Comparison of ENCODE assay signal across 8 cellular contexts in the genomic region with DNA sequence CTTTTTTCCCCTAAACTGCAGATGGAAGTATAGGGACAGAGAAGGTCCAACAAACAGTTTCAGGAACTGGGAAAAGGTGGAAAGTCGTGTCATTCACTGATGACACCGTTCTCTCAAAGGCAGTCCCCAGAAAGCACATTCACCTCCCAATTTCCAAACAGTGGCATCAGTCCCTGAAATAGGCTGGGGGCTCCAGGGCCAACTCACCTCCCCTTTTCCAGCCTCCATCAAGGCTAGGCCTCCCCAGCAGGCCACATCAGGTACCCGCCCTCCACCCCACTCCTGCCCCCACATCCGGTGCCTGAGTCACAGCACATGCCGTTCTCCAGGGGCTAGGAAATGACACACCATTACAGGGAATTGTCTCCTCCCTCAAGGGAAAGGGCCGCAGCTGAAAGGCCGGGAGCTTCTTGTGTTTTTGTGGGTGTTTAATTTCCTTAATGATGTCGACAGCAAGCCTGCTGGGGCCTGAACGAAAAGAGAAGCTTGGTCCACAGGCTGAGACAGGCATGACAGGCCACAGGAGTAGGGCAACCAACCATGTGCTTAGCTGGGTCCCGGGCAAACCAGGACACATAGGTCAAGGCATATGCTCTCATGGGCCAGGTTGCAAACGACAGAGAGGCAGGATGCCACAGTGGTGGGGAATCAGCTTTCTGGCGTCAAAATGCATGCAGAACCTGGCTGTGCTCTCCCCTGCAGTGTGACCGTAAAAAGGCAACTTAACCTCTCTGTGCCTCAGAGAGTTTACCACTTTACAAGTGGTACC. TPM values are rescaled to one million over a fixed set of nuclear protein-coding genes. Genes with fewer than 3 reads are reported as not detected.
DNase-seq lines count a peak whose midpoint lies in the region; ATAC-seq and TF ChIP-seq lines count a peak whose summit lies in the region.

No MANE protein-coding gene starts in this region.

- H3K9me3 Mint-ChIP-seq in natural killer cell, result no peaks in the 10 kb centered on the region
- no peaks in the 10 kb centered on the region for H3K9me3 Mint-ChIP-seq in stimulated activated naive B cell treated with anti-CD40 and anti-IgM and Interleukin-4, amounts not matched to agents 10 μg/mL and 1 μg/mL and 100 μg/mL, for 72 hours

- peak overlapping the region; percentile 92 to 99 (median 96) for H3K27ac ChIP-seq in esophagus muscularis mucosa (replicated peaks in 1 of 4)

- no peak for TF ChIP-seq POLR2A in esophagus muscularis mucosa (IDR thresholded peaks at IDR 0.05; ENCODE audit: low read depth)

- H3K4me3 Mint-ChIP-seq in natural killer cell, result peak overlapping the region; percentile 72
- no peak overlapping the region for H3K4me3 Mint-ChIP-seq in stimulated activated naive B cell treated with anti-CD40 and anti-IgM and Interleukin-4, amounts not matched to agents 10 μg/mL and 1 μg/mL and 100 μg/mL, for 72 hours

- 36% methylated on average over 8 of the region's 13 CpGs for WGBS in esophagus muscularis mucosa

- intact Hi-C loops in esophagus muscularis mucosa (cut with DNase I), result no loop called here
- intact Hi-C loops in natural killer cell (cut with micrococcal nuclease), result loop anchor here (5.0 kb wide), 1 partner anchor 40 kb away; the partner anchor contains the start of gene ZMYND8

- DNase-seq in GDM1 (lab: John Stamatoyannopoulos, UW), result peak; percentile 63
- DNase-seq in NT2/D1 (ENCODE audit: low read depth, low spot score), result peak; percentile 77
- peak; percentile 55 for DNase-seq in activated T-cell treated with anti-CD3 and anti-CD28 coated beads for 48 hours (ENCODE audit: low read depth)
- peak; percentile 98 for DNase-seq in esophagus muscularis mucosa (ENCODE audit: extremely low spot score)
- DNase-seq in natural killer cell, result peak; percentile 36
- peak; percentile 14 for DNase-seq in stimulated activated naive B cell treated with anti-CD40 and anti-IgM and Interleukin-4, amounts not matched to agents 10 μg/mL and 1 μg/mL and 100 μg/mL, for 72 hours
- DNase-seq in DMS114 treated with DMSO at 0.1 percent for 48 hours (lab: John Stamatoyannopoulos, UW; ENCODE audit: unreplicated experiment), result no peak

- ATAC-seq in natural killer cell (peak; percentile 67 to 81 (median 72)), HG03045 (IDR thresholded peaks at IDR 0.05; ENCODE audit: unreplicated experiment) (no peak)
- ATAC-seq in stimulated activated naive B cell treated with anti-CD40 and anti-IgM and Interleukin-4, amounts not matched to agents 10 μg/mL and 1 μg/mL and 100 μg/mL, for 72 hours (replicated peaks), result peak; percentile 58 to 65

- H3K9ac ChIP-seq in NT2/D1 (ENCODE audit: insufficient read length, low read depth), result peak overlapping the region; percentile 84

- H3K9me3 ChIP-seq in NT2/D1 (ENCODE audit: insufficient read depth, low read length) (no peaks in the 10 kb centered on the region), esophagus muscularis mucosa (peaks cover 0 to 5% (median 0%) of the 10 kb centered on the region in 4 donors)

- H3K4me1 Mint-ChIP-seq in natural killer cell, result peaks cover 59 to 71% of the 10 kb centered on the region in 2 donors
- H3K4me1 Mint-ChIP-seq in stimulated activated naive B cell treated with anti-CD40 and anti-IgM and Interleukin-4, amounts not matched to agents 10 μg/mL and 1 μg/mL and 100 μg/mL, for 72 hours, result peaks cover 34 to 83% of the 10 kb centered on the region in 2 donors

- no peaks in the 10 kb centered on the region for H3K27me3 Mint-ChIP-seq in natural killer cell (ENCODE audit: low read depth in 2 of 2)
- no peaks in the 10 kb centered on the region for H3K27me3 Mint-ChIP-seq in stimulated activated naive B cell treated with anti-CD40 and anti-IgM and Interleukin-4, amounts not matched to agents 10 μg/mL and 1 μg/mL and 100 μg/mL, for 72 hours

- H3K4me3 ChIP-seq in NT2/D1 (ENCODE audit: insufficient read length, low read depth), result peak overlapping the region; percentile 48
- peak overlapping the region; percentile 40 to 54 (median 45) for H3K4me3 ChIP-seq in esophagus muscularis mucosa

- H3K27ac Mint-ChIP-seq in natural killer cell, result peak overlapping the region; percentile 83 to 87
- peak overlapping the region; percentile 79 for H3K27ac Mint-ChIP-seq in stimulated activated naive B cell treated with anti-CD40 and anti-IgM and Interleukin-4, amounts not matched to agents 10 μg/mL and 1 μg/mL and 100 μg/mL, for 72 hours

- TF ChIP-seq EP300 in esophagus muscularis mucosa (IDR thresholded peaks at IDR 0.05), result peak; percentile 100

- TF ChIP-seq CTCF in esophagus muscularis mucosa (IDR thresholded peaks at IDR 0.05), result peak in 1 of 3 experiments; percentile 7
- no peak for TF ChIP-seq CTCF in natural killer cell (IDR thresholded peaks at IDR 0.05)

- peaks cover 22% of the 10 kb centered on the region for H3K4me1 ChIP-seq in NT2/D1 (ENCODE audit: insufficient read depth, insufficient read length)
- peaks cover 84 to 96% (median 93%) of the 10 kb centered on the region in 4 donors for H3K4me1 ChIP-seq in esophagus muscularis mucosa

- peaks cover 13% of the 10 kb centered on the region for H3K36me3 ChIP-seq in NT2/D1 (ENCODE audit: insufficient read depth, insufficient read length, low read length)
- no peaks in the 10 kb centered on the region for H3K36me3 ChIP-seq in esophagus muscularis mucosa

- H3K27me3 ChIP-seq in NT2/D1 (ENCODE audit: insufficient read depth, insufficient read length), result no peaks in the 10 kb centered on the region
- H3K27me3 ChIP-seq in esophagus muscularis mucosa, result no peaks in the 10 kb centered on the region

- H3K36me3 Mint-ChIP-seq in natural killer cell, result no peaks in the 10 kb centered on the region
- H3K36me3 Mint-ChIP-seq in stimulated activated naive B cell treated with anti-CD40 and anti-IgM and Interleukin-4, amounts not matched to agents 10 μg/mL and 1 μg/mL and 100 μg/mL, for 72 hours, result peaks cover 7 to 39% of the 10 kb centered on the region in 2 donors

RNA-seq across cellular contexts. Expression of gene ZMYND8, which starts 39.2 kb away (rescaled TPM):
- total RNA-seq in esophagus muscularis mucosa (10 to 100 TPM; 44.6 to 78.6 (median 65.8) TPM), natural killer cell (10 to 100 TPM; 57.6 to 72.6 (median 69.8) TPM)
